31 cellular contexts compared by ENCODE assay signal in the genomic region with DNA sequence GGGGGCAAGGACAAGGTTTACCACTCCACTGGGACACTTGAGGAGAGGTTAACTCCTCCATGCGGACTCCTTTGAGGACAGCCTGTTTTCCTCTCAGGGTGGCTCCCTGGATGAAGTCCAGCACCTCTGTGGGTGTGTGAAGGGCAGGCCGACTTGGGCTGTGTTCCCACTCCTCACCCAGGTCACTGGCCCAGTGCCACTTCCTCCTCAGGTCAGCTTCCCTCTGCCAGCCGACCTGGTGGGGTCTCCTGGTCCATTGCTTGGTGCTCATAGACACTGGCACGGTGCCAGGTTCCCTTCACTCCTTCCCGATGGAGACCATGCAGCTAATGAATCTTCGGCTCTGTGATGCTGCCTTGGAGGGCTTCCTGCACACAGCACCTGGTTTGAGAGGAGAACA.
"Had no signal": no experiment of that assay in that cellular context is flagged by ENCODE, and none has a peak within 500 bp of the region (broad histone marks: within the 10 kb centered on the region; RNA-seq: fewer than 3 reads in every experiment).

No MANE protein-coding gene starts in this region.

- H3K27me3 ChIP-seq: neutrophil, ovary, right atrium auricular region, tibial artery, upper lobe of right lung had no signal

- DNase-seq: hypothalamus; immature natural killer cell; kidney; left colon; lower lobe of right lung; mammary epithelial cell; mesenchymal stem cell; naive thymus-derived CD8-positive, alpha-beta T cell; occipital lobe; ovary; stimulated activated CD4-positive, alpha-beta T cell treated with anti-CD3 and anti-CD28 coated beads, Interleukin-12 subunit alpha, Interleukin-12 subunit beta, amount 100 ng/mL, for 4 hours; stimulated activated CD4-positive, alpha-beta T cell treated with anti-CD3 and anti-CD28 coated beads, Interleukin-15, amount 100 ng/mL, for 24 hours; stimulated activated CD4-positive, alpha-beta T cell treated with anti-CD3 and anti-CD28 coated beads, Interleukin-2, amount 100 ng/mL, for 24 hours; stimulated activated CD4-positive, alpha-beta T cell treated with anti-CD3 and anti-CD28 coated beads, Interleukin-4, amount 100 ng/mL, for 1 hour; stimulated activated naive CD4-positive, alpha-beta T cell; tibial artery; trophoblast cell; upper lobe of right lung had no signal

- H3K4me3 ChIP-seq: left lung, lower lobe of right lung, ovary, right atrium auricular region, skin epidermis, suprapubic skin, thoracic aorta, tibial artery, upper lobe of right lung had no signal

- H3K9me3 Mint-ChIP-seq: naive thymus-derived CD8-positive, alpha-beta T cell; neural crest cell; stimulated activated naive CD8-positive, alpha-beta T cell treated with anti-CD3 and anti-CD28 coated beads, Interleukin-15, Interleukin-2, amounts not matched to agents 100 ng/mL and 50 ng/mL, for 24 hours had no signal

- H3K27ac Mint-ChIP-seq: immature natural killer cell; naive thymus-derived CD8-positive, alpha-beta T cell; nephron; progenitor cell of endocrine pancreas; stimulated activated naive CD8-positive, alpha-beta T cell treated with anti-CD3 and anti-CD28 coated beads, Interleukin-15, Interleukin-2, amounts not matched to agents 100 ng/mL and 50 ng/mL, for 24 hours had no signal

- ATAC-seq: left colon; left lung; lower lobe of right lung; naive thymus-derived CD8-positive, alpha-beta T cell; sciatic nerve; upper lobe of right lung had no signal

- H3K27me3 Mint-ChIP-seq: progenitor cell of endocrine pancreas had no signal

- H3K27ac ChIP-seq: left lung, lower lobe of right lung, neutrophil, ovary, right atrium auricular region, skin epidermis, suprapubic skin, thoracic aorta, tibial artery, upper lobe of right lung had no signal

- H3K9me3 ChIP-seq: left lung, lower lobe of right lung, neutrophil, ovary, right atrium auricular region, suprapubic skin, thoracic aorta, tibial artery, upper lobe of right lung had no signal

- H3K36me3 ChIP-seq: left lung, lower lobe of right lung, neutrophil, ovary, right atrium auricular region, suprapubic skin, thoracic aorta, upper lobe of right lung had no signal

- H3K4me1 Mint-ChIP-seq: immature natural killer cell, nephron, neural crest cell had no signal

- H3K36me3 Mint-ChIP-seq: immature natural killer cell; naive thymus-derived CD8-positive, alpha-beta T cell had no signal

- FAIRE-seq: islet of Langerhans, kidney, urothelium cell line had no signal

- H3K4me1 ChIP-seq: left lung, lower lobe of right lung, right atrium auricular region, suprapubic skin, tibial artery, upper lobe of right lung had no signal

- H3K4me3 Mint-ChIP-seq: immature natural killer cell; naive thymus-derived CD8-positive, alpha-beta T cell; nephron; neural crest cell; stimulated activated naive CD8-positive, alpha-beta T cell treated with anti-CD3 and anti-CD28 coated beads, Interleukin-15, Interleukin-2, amounts not matched to agents 100 ng/mL and 50 ng/mL, for 24 hours had no signal
